In genomic region chr15:77419050-77419835, GRCh38 we compare ENCODE assay signal across 1 cellular context.
TF ChIP-seq lines count a peak whose summit lies in the region.

No MANE protein-coding gene starts in this region.

TF ChIP-seq in HEK293, 187 proteins besides CTCF, POLR2A, EP300 and RAD21 (continued from another document and continues in another):
- TF ChIP-seq ZNF341 (tag by site-specific recombination; IDR thresholded peaks at IDR 0.05; ENCODE audit: low read depth) (no peak), KLF9 (tag by site-specific recombination; IDR thresholded peaks at IDR 0.05; ENCODE audit: low read depth) (no peak), SP2 (tag by site-specific recombination; IDR thresholded peaks at IDR 0.05) (no peak), ZNF48 (tag by site-specific recombination; IDR thresholded peaks at IDR 0.05) (no peak), ZEB2 (tag by site-specific recombination; IDR thresholded peaks at IDR 0.05) (peak; percentile 40), ZBTB44 (tag by site-specific recombination; IDR thresholded peaks at IDR 0.05) (no peak), ZNF521 (tag by site-specific recombination; IDR thresholded peaks at IDR 0.05) (no peak), HIC1 (tag by site-specific recombination; IDR thresholded peaks at IDR 0.05) (no peak), ZNF37A (tag by site-specific recombination; IDR thresholded peaks at IDR 0.05) (no peak), ZXDB (tag by site-specific recombination; IDR thresholded peaks at IDR 0.05) (0 out of 2 replicates have a peak, but pooled peaks have one; percentile 4), ZNF629 (tag by site-specific recombination; IDR thresholded peaks at IDR 0.05) (no peak), ZNF529 (tag by site-specific recombination; IDR thresholded peaks at IDR 0.05; ENCODE audit: insufficient replicate concordance) (no peak), REST (tag by site-specific recombination; IDR thresholded peaks at IDR 0.05) (no peak), MZF1 (tag by site-specific recombination; IDR thresholded peaks at IDR 0.05; ENCODE audit: borderline replicate concordance) (no peak; the same call in 1 of the 2 replicates), ZNF624 (tag by site-specific recombination; IDR thresholded peaks at IDR 0.05) (no peak), KLF7 (tag by site-specific recombination; IDR thresholded peaks at IDR 0.05; ENCODE audit: borderline replicate concordance) (no peak), ZNF184 (tag by site-specific recombination; IDR thresholded peaks at IDR 0.05) (no peak), ZNF76 (tag by site-specific recombination; IDR thresholded peaks at IDR 0.05; ENCODE audit: borderline replicate concordance, low read depth) (no peak), ZNF785 (tag by site-specific recombination; IDR thresholded peaks at IDR 0.05) (no peak), PBX3 (CRISPR knock-in tag; IDR thresholded peaks at IDR 0.05) (no peak), ZNF558 (tag by site-specific recombination; IDR thresholded peaks at IDR 0.05) (no peak), TSHZ1 (tag by site-specific recombination; IDR thresholded peaks at IDR 0.05; ENCODE audit: borderline replicate concordance) (no peak), ZNF473 (tag by site-specific recombination; IDR thresholded peaks at IDR 0.05) (no peak), ZNF2 (tag by site-specific recombination; IDR thresholded peaks at IDR 0.05) (no peak), ZNF701 (tag by site-specific recombination; IDR thresholded peaks at IDR 0.05) (no peak), ZFP41 (tag by site-specific recombination; IDR thresholded peaks at IDR 0.05; ENCODE audit: borderline replicate concordance) (no peak), ZNF776 (tag by site-specific recombination; IDR thresholded peaks at IDR 0.05; ENCODE audit: borderline replicate concordance) (no peak), ZNF600 (tag by site-specific recombination; IDR thresholded peaks at IDR 0.05) (peak; percentile 68), PRDM4 (tag by site-specific recombination; IDR thresholded peaks at IDR 0.05) (no peak), ZBTB21 (tag by site-specific recombination; IDR thresholded peaks at IDR 0.05) (no peak), ZNF266 (tag by site-specific recombination; IDR thresholded peaks at IDR 0.05; ENCODE audit: low read depth) (no peak), REPIN1 (tag by site-specific recombination; IDR thresholded peaks at IDR 0.05; ENCODE audit: low read depth) (no peak), ZNF585B (tag by site-specific recombination; IDR thresholded peaks at IDR 0.05) (0 out of 2 replicates have a peak, but pooled peaks have one; percentile 31), ZNF658 (tag by site-specific recombination; IDR thresholded peaks at IDR 0.05) (no peak), SP3 (tag by site-specific recombination; IDR thresholded peaks at IDR 0.05) (no peak), ZNF221 (tag by site-specific recombination; IDR thresholded peaks at IDR 0.05; ENCODE audit: borderline replicate concordance) (no peak), GLI2 (tag by site-specific recombination; IDR thresholded peaks at IDR 0.05; ENCODE audit: borderline replicate concordance, low read depth) (no peak), AEBP2 (tag by site-specific recombination; IDR thresholded peaks at IDR 0.05; ENCODE audit: borderline replicate concordance) (no peak), ZNF155 (tag by site-specific recombination; IDR thresholded peaks at IDR 0.05) (no peak), SALL2 (tag by site-specific recombination; IDR thresholded peaks at IDR 0.05; ENCODE audit: borderline replicate concordance) (no peak), YY2 (tag by site-specific recombination; IDR thresholded peaks at IDR 0.05) (no peak), MYNN (tag by site-specific recombination; IDR thresholded peaks at IDR 0.05; ENCODE audit: borderline replicate concordance) (no peak), ZBTB6 (tag by site-specific recombination; IDR thresholded peaks at IDR 0.05) (peak; percentile 16; the same call in 1 of the 2 replicates), ZNF560 (tag by site-specific recombination; IDR thresholded peaks at IDR 0.05; ENCODE audit: borderline replicate concordance) (no peak), ZNF510 (tag by site-specific recombination; IDR thresholded peaks at IDR 0.05; ENCODE audit: insufficient replicate concordance) (no peak), ZBTB7A (tag by site-specific recombination; IDR thresholded peaks at IDR 0.05; ENCODE audit: low read depth) (0 out of 2 replicates have a peak, but pooled peaks have one; percentile 52), ZNF449 (tag by site-specific recombination; IDR thresholded peaks at IDR 0.05) (no peak)
